Comparison of ENCODE assay signal across 9 cellular contexts in the genomic region with DNA sequence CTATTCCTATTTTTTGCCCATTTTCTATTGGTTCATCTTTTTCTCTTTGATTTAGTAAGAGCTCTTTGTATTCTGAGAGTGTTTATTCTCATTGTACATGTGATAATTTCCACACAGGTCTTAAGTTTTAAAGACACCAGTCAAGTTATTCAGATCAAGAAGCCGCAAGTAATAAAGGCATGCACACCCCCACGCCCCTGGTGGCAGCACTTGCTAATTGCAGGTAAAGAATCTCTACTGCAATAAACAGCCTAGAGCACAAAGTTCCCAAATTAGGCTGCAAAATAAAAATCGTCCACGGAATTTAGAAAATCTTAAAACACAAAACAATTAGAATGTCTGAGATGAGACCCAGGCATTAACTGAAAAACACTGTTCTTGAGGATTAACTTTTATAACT. TPM values are rescaled to one million over a fixed set of nuclear protein-coding genes. Genes with fewer than 3 reads are reported as not detected.
A peak's percentile ranks its signal among the peaks of the same experiment; 100 is the strongest.
DNase-seq lines count a peak whose midpoint lies in the region; ATAC-seq and TF ChIP-seq lines count a peak whose summit lies in the region.
"Had no signal": no experiment of that assay in that cellular context is flagged by ENCODE, and none has a peak within 500 bp of the region (broad histone marks: within the 10 kb centered on the region; RNA-seq: fewer than 3 reads in every experiment).

No MANE protein-coding gene starts in this region.

- H3K4me3 Mint-ChIP-seq in activated naive CD8-positive, alpha-beta T cell treated with anti-CD3 and anti-CD28 coated beads, Interleukin-2, amount 50 U/mL, for 24 hours = no peak overlapping the region
- H3K4me3 Mint-ChIP-seq in neural crest cell = no peak overlapping the region
- H3K4me3 Mint-ChIP-seq: T-cell had no signal

- H3F3A ChIP-seq in DOHH2 (ENCODE audit: control insufficient read depth, insufficient read depth) = no peaks in the 10 kb centered on the region

- H3K9me3 Mint-ChIP-seq in activated naive CD8-positive, alpha-beta T cell treated with anti-CD3 and anti-CD28 coated beads, Interleukin-2, amount 50 U/mL, for 24 hours = peaks cover 7% of the 10 kb centered on the region
- H3K9me3 Mint-ChIP-seq in neural crest cell = peaks cover 6% of the 10 kb centered on the region
- H3K9me3 Mint-ChIP-seq: T-cell had no signal

- H3K36me3 Mint-ChIP-seq in activated naive CD8-positive, alpha-beta T cell treated with anti-CD3 and anti-CD28 coated beads, Interleukin-2, amount 50 U/mL, for 24 hours (ENCODE audit: low read depth) = peaks cover 53% of the 10 kb centered on the region
- peaks cover 33% of the 10 kb centered on the region for H3K36me3 Mint-ChIP-seq in neural crest cell (ENCODE audit: low read depth)

- H3K4me1 ChIP-seq in DOHH2 (ENCODE audit: control insufficient read depth, low read length) = no peaks in the 10 kb centered on the region
- no peaks in the 10 kb centered on the region for H3K4me1 ChIP-seq in Karpas-422 (ENCODE audit: low read length)
- H3K4me1 ChIP-seq in ovary (ENCODE audit: insufficient read depth) = peaks cover 1% of the 10 kb centered on the region
- H3K4me1 ChIP-seq in stomach = no peaks in the 10 kb centered on the region
- H3K4me1 ChIP-seq in uterus = no peaks in the 10 kb centered on the region

- H3K79me2 ChIP-seq in DOHH2 (ENCODE audit: control insufficient read depth, low read length) (no peaks in the 10 kb centered on the region), Karpas-422 (ENCODE audit: low read length) (no peaks in the 10 kb centered on the region)

- intact Hi-C loops in ovary (cut with DNase I) (no loop called here), stomach (cut with DNase I; ENCODE audit: low total_unique reads) (no loop called here), uterus (cut with DNase I; ENCODE audit: low total_unique reads) (no loop called here)

- TF ChIP-seq EP300 in ovary (IDR thresholded peaks at IDR 0.05) = no peak
- TF ChIP-seq EP300 in stomach (IDR thresholded peaks at IDR 0.05) = no peak

- ATAC-seq in activated naive CD8-positive, alpha-beta T cell treated with anti-CD3 and anti-CD28 coated beads, Interleukin-2, amount 50 U/mL, for 24 hours = no peak
- ATAC-seq: T-cell had no signal

- H3K27me3 ChIP-seq in DOHH2 (ENCODE audit: control insufficient read depth, low read length) = peaks cover 5% of the 10 kb centered on the region; the same call in 1 of the 2 replicates
- H3K27me3 ChIP-seq in Karpas-422 (ENCODE audit: low read length) = no peaks in the 10 kb centered on the region; the same call in 1 of the 2 replicates
- H3K27me3 ChIP-seq in ovary = no peaks in the 10 kb centered on the region
- no peaks in the 10 kb centered on the region for H3K27me3 ChIP-seq in stomach
- no peaks in the 10 kb centered on the region for H3K27me3 ChIP-seq in uterus

- H3K27me3 Mint-ChIP-seq in activated naive CD8-positive, alpha-beta T cell treated with anti-CD3 and anti-CD28 coated beads, Interleukin-2, amount 50 U/mL, for 24 hours = no peaks in the 10 kb centered on the region
- H3K27me3 Mint-ChIP-seq in neural crest cell (ENCODE audit: low read depth) = no peaks in the 10 kb centered on the region
- H3K27me3 Mint-ChIP-seq: T-cell had no signal

- DNase-seq in Karpas-422 = peak; percentile 79
- DNase-seq in activated naive CD8-positive, alpha-beta T cell treated with anti-CD3 and anti-CD28 coated beads, Interleukin-2, amount 50 U/mL, for 24 hours = peak; percentile 56
- DNase-seq in neural crest cell (ENCODE audit: low read depth, low spot score) = no peak
- no peak for DNase-seq in ovary
- no peak for DNase-seq in stomach
- DNase-seq in uterus = no peak
- no peak for DNase-seq in NOMO-1 treated with dmso at 0.1 percent for 144 hours (lab: John Stamatoyannopoulos, UW; ENCODE audit: unreplicated experiment)

- H3K36me3 ChIP-seq in DOHH2 (ENCODE audit: control insufficient read depth, low read length) (no peaks in the 10 kb centered on the region), Karpas-422 (ENCODE audit: insufficient read depth, low read length) (no peaks in the 10 kb centered on the region), ovary (no peaks in the 10 kb centered on the region), stomach (peaks cover 3 to 85% (median 68%) of the 10 kb centered on the region in 4 donors), uterus (no peaks in the 10 kb centered on the region)

- no peak overlapping the region for H3K4me2 ChIP-seq in DOHH2 (ENCODE audit: low read length)
- no peak overlapping the region for H3K4me2 ChIP-seq in Karpas-422 (ENCODE audit: low read depth, low read length, poor library complexity, severe bottlenecking)

- H3K27ac ChIP-seq in DOHH2 (ENCODE audit: low read depth, low read length) = no peak overlapping the region
- no peak overlapping the region for H3K27ac ChIP-seq in Karpas-422 (ENCODE audit: low read length)
- H3K27ac ChIP-seq in ovary = no peak overlapping the region
- H3K27ac ChIP-seq in stomach = no peak overlapping the region
- no peak overlapping the region for H3K27ac ChIP-seq in uterus

- H3K4me1 Mint-ChIP-seq in activated naive CD8-positive, alpha-beta T cell treated with anti-CD3 and anti-CD28 coated beads, Interleukin-2, amount 50 U/mL, for 24 hours = peaks cover 18% of the 10 kb centered on the region
- H3K4me1 Mint-ChIP-seq in neural crest cell = no peaks in the 10 kb centered on the region

- H2AFZ ChIP-seq in Karpas-422 (ENCODE audit: low read length) = no peak overlapping the region

- H3K9me3 ChIP-seq in DOHH2 (ENCODE audit: control insufficient read depth, insufficient read depth, low read length) (no peaks in the 10 kb centered on the region), Karpas-422 (ENCODE audit: low read length) (no peaks in the 10 kb centered on the region), ovary (no peaks in the 10 kb centered on the region), stomach (no peaks in the 10 kb centered on the region), uterus (no peaks in the 10 kb centered on the region)

- H3K27ac Mint-ChIP-seq in activated naive CD8-positive, alpha-beta T cell treated with anti-CD3 and anti-CD28 coated beads, Interleukin-2, amount 50 U/mL, for 24 hours = no peak overlapping the region
- no peak overlapping the region for H3K27ac Mint-ChIP-seq in neural crest cell (ENCODE audit: unreplicated experiment)

- TF ChIP-seq CTCF in DOHH2 (IDR thresholded peaks at IDR 0.05; ENCODE audit: low read depth, low read length, poor library complexity, severe bottlenecking) (peak; percentile 88), neural crest cell (conservative IDR thresholded peaks at IDR 0.05) (peak; percentile 65), ovary (IDR thresholded peaks at IDR 0.05) (no peak), stomach (IDR thresholded peaks at IDR 0.05) (peak in 1 of 7 experiments; percentile 31), uterus (IDR thresholded peaks at IDR 0.05) (no peak)

- 55 to 62% (median 57%) methylated on average over 4 of the region's 4 CpGs for WGBS in ovary, 3 donors
- WGBS in stomach, 5 donors = 44 to 58% (median 49%) methylated on average over 4 of the region's 4 CpGs

- H3K9me2 ChIP-seq in DOHH2 (replicated peaks; ENCODE audit: control insufficient read depth, low read length) (no peaks in the 10 kb centered on the region), Karpas-422 (replicated peaks; ENCODE audit: insufficient read depth, low read length) (no peaks in the 10 kb centered on the region)

- TF ChIP-seq POLR2A in ovary (IDR thresholded peaks at IDR 0.05) = no peak
- TF ChIP-seq POLR2A in stomach (IDR thresholded peaks at IDR 0.05) = no peak
- TF ChIP-seq POLR2A in uterus (IDR thresholded peaks at IDR 0.05) = no peak

- H3K4me3 ChIP-seq in DOHH2 (ENCODE audit: low read length) = no peak overlapping the region
- H3K4me3 ChIP-seq in Karpas-422 (ENCODE audit: low read length) = no peak overlapping the region
- H3K4me3 ChIP-seq in ovary = no peak overlapping the region
- H3K4me3 ChIP-seq in stomach = no peak overlapping the region
- no peak overlapping the region for H3K4me3 ChIP-seq in uterus

- H3K9ac ChIP-seq in Karpas-422 (ENCODE audit: low read length) = no peak overlapping the region

- H4K20me1 ChIP-seq in DOHH2 (ENCODE audit: control insufficient read depth, insufficient read depth, low read depth, low read length) (no peaks in the 10 kb centered on the region), Karpas-422 (ENCODE audit: insufficient read depth, low read depth, low read length) (no peaks in the 10 kb centered on the region)

RNA-seq across cellular contexts. Expression of a gene that starts 45.2 kb away (rescaled TPM):
- 3.8 and 5.0 TPM in 2 replicates for total RNA-seq in Karpas-422 (2014; rRNA removed; shearing (Covaris generic); ENCODE audit: low replicate concordance)
- total RNA-seq in neural crest cell (16.0 and 17.6 TPM in 2 replicates), ovary (10 to 100 TPM; 12.8 to 52.7 (median 22.2) TPM), stomach (10 to 100 TPM in 4 of 5 donors, 1 to 10 TPM in 1; 7.6 to 84.2 (median 27.8) TPM), uterus (10 to 100 TPM; 12.3 to 52.9 (median 32.9) TPM)
- polyA plus RNA-seq in ovary (10 to 100 TPM; 11.6 to 31.1 TPM), stomach (10 to 100 TPM in 1 of 3 donors, 1 to 10 TPM in 2; 4.1 to 10.4 (median 5.2) TPM)

Comparison
In these comparisons a context has a peak if more than half of its experiments do, and no peak if none do; other contexts are left out.
1. CTCF ChIP-seq: peak in DOHH2 (single experiment) and neural crest cell (single experiment); none in ovary (0 of 3) and uterus (0 of 4).
2. DNase-seq: peak in Karpas-422 (single experiment) and activated naive CD8-positive, alpha-beta T cell treated with anti-CD3 and anti-CD28 coated beads, Interleukin-2, amount 50 U/mL, for 24 hours (single experiment); none in neural crest cell (single experiment), ovary (0 of 5), stomach (single experiment), uterus (0 of 2) and NOMO-1 treated with dmso at 0.1 percent for 144 hours (single experiment).